11 cellular contexts compared by ENCODE assay signal in the genomic region with DNA sequence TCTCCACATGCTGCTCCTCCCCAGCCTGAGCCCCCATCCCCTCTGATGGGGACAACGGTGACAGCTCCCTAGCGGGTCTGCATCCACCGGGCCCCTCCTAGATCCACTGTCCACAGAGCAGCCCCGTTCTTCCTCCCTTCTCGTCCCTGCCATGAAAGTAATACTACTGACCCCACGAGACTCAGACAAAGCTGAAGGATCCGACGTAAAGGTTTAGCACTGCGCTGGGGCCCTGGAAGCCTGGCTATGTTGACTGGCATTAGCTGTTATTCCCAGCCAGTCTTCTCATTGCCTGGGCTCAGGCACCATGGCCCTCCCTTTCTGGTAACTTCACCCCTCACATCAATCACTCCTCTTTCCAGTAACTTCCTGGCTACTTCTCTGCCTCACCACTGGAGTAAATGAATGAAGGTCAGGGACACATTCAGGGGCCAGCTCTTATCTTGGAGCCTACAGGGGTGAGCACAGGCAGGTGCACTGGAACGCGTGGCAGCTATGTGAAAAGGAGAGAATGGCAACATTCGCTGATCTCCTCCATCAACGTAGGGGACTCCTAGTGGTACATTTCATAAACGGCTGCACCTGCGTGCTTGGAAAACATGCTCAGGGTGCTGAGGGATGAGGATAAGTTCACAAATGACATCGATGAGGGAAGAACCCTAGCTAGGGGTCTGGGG. TPM values are rescaled to one million over a fixed set of nuclear protein-coding genes. Genes with fewer than 3 reads are reported as not detected.
DNase-seq lines count a peak whose midpoint lies in the region; ATAC-seq and TF ChIP-seq lines count a peak whose summit lies in the region.
"Had no signal": no experiment of that assay in that cellular context is flagged by ENCODE, and none has a peak within 500 bp of the region (broad histone marks: within the 10 kb centered on the region; RNA-seq: fewer than 3 reads in every experiment).

No MANE protein-coding gene starts in this region.

- peaks cover 19 to 55% (median 34%) of the 10 kb centered on the region in 3 donors for H3K4me1 ChIP-seq in skeletal muscle tissue (ENCODE audit: control insufficient read depth in 3 of 3, insufficient read depth in 3 of 3, low read length in 3 of 3)
- no peaks in the 10 kb centered on the region for H3K4me1 ChIP-seq in uterus

- intact Hi-C loops in uterus (cut with DNase I; ENCODE audit: low total_unique reads): loop anchor here (2.0 kb wide), 1 partner anchor 90 kb away; no protein-coding TSS in a partner anchor

- H3K27me3 ChIP-seq in skeletal muscle tissue (ENCODE audit: control insufficient read depth in 3 of 3, insufficient read depth in 3 of 3, low read length in 3 of 3): no peaks in the 10 kb centered on the region
- H3K27me3 ChIP-seq in uterus: no peaks in the 10 kb centered on the region
- H3K27me3 ChIP-seq: sigmoid colon, upper lobe of left lung had no signal

- no peak for TF ChIP-seq POLR2A in uterus (IDR thresholded peaks at IDR 0.05)

- H3K36me3 ChIP-seq in skeletal muscle tissue (ENCODE audit: control insufficient read depth in 3 of 3, insufficient read depth in 3 of 3, low read length in 3 of 3) (peaks cover 2 to 12% (median 11%) of the 10 kb centered on the region in 3 donors), uterus (no peaks in the 10 kb centered on the region)

- H3K36me3 Mint-ChIP-seq in activated naive CD4-positive, alpha-beta T cell treated with anti-CD3 and anti-CD28 coated beads, Interleukin-2, amount 50 U/mL, for 72 hours: no peaks in the 10 kb centered on the region
- peaks cover 6% of the 10 kb centered on the region; the same call in 1 of the 2 replicates for H3K36me3 Mint-ChIP-seq in WTC11

- H3K4me1 Mint-ChIP-seq in WTC11: no peaks in the 10 kb centered on the region

- no peaks in the 10 kb centered on the region for H3K9me3 Mint-ChIP-seq in activated naive CD4-positive, alpha-beta T cell treated with anti-CD3 and anti-CD28 coated beads, Interleukin-2, amount 50 U/mL, for 72 hours
- no peaks in the 10 kb centered on the region for H3K9me3 Mint-ChIP-seq in WTC11

- H3K4me3 Mint-ChIP-seq in WTC11: no peak overlapping the region

- H3K9me3 ChIP-seq in skeletal muscle tissue (ENCODE audit: control insufficient read depth in 3 of 3, low read length in 3 of 3) (no peaks in the 10 kb centered on the region), uterus (no peaks in the 10 kb centered on the region)
- H3K9me3 ChIP-seq: sigmoid colon, upper lobe of left lung had no signal

- CTCF ChIA-PET in WTC11 (lab: Charles Lee): interaction anchor here (0.7 to 4.1 kb wide), 33 partner anchors 8 to 642 kb away, joined by 3 to 142 read pairs (median 7); partner anchors contain the start of genes CALB2 and MTSS2

- no peaks in the 10 kb centered on the region for H3K27me3 Mint-ChIP-seq in WTC11 (ENCODE audit: low read depth)

- TF ChIP-seq CTCF in WTC11 (IDR thresholded peaks at IDR 0.05): no peak
- TF ChIP-seq CTCF in uterus (IDR thresholded peaks at IDR 0.05): no peak

- peak overlapping the region; percentile 21 to 75 for H3K27ac Mint-ChIP-seq in activated naive CD4-positive, alpha-beta T cell treated with anti-CD3 and anti-CD28 coated beads, Interleukin-2, amount 50 U/mL, for 72 hours
- 0 out of 2 replicates have a peak overlapping the region, but pooled peaks have one; percentile 12 for H3K27ac Mint-ChIP-seq in WTC11

- H3K27ac ChIP-seq in skeletal muscle tissue (ENCODE audit: low read depth, low read length): peak overlapping the region; percentile 45
- no peak overlapping the region for H3K27ac ChIP-seq in uterus
- H3K27ac ChIP-seq: sigmoid colon, upper lobe of left lung had no signal

- peak overlapping the region in 2 of 3 donors; percentile 0 to 24 for H3K9ac ChIP-seq in skeletal muscle tissue (ENCODE audit: low read depth in 1 of 3, low read length in 3 of 3)

- H3K4me3 ChIP-seq in skeletal muscle tissue (ENCODE audit: low read length in 3 of 3) (no peak overlapping the region), uterus (no peak overlapping the region)
- H3K4me3 ChIP-seq: sigmoid colon, upper lobe of left lung had no signal

- POLR2A ChIA-PET in WTC11 (lab: Charles Lee): no interaction called here

- DNase-seq in activated naive CD4-positive, alpha-beta T cell treated with anti-CD3 and anti-CD28 coated beads, Interleukin-2, amount 50 U/mL, for 72 hours (ENCODE audit: low spot score in 2 of 2): no peak
- no peak for DNase-seq in activated naive CD4-positive, alpha-beta T cell treated with Interleukin-2 at 50 U/mL for 16 hours
- DNase-seq in WTC11 (ENCODE audit: low spot score) (no peak), hepatic stellate cell (ENCODE audit: low spot score) (peak; percentile 23), NCI-H146 (lab: John Stamatoyannopoulos, UW) (no peak), uterus (no peak)
- DNase-seq: NCI-H345, sigmoid colon had no signal

- no peak for ATAC-seq in activated naive CD4-positive, alpha-beta T cell treated with anti-CD3 and anti-CD28 coated beads, Interleukin-2, amount 50 U/mL, for 72 hours
- ATAC-seq in WTC11 (no peak), GM18870 (IDR thresholded peaks at IDR 0.05; ENCODE audit: unreplicated experiment) (no peak)

TF ChIP-seq in WTC11, 78 proteins besides CTCF, POLR2A, EP300 and RAD21 (continues in another document):
- TF ChIP-seq PRRX2 (CRISPR knock-in tag; IDR thresholded peaks at IDR 0.05) (no peak), PRDM15 (CRISPR knock-in tag; IDR thresholded peaks at IDR 0.05) (no peak), ATF1 (CRISPR knock-in tag; IDR thresholded peaks at IDR 0.05) (no peak), ARID4B (CRISPR knock-in tag; IDR thresholded peaks at IDR 0.05; ENCODE audit: borderline replicate concordance) (no peak), CREM (CRISPR knock-in tag; IDR thresholded peaks at IDR 0.05) (no peak), IRF2 (CRISPR knock-in tag; IDR thresholded peaks at IDR 0.05; ENCODE audit: borderline replicate concordance, low read depth) (no peak), MYBL2 (CRISPR knock-in tag; IDR thresholded peaks at IDR 0.05) (no peak)

RNA-seq across cellular contexts. Expression of gene VAC14, which starts 30.5 kb away (rescaled TPM):
- total RNA-seq in activated naive CD4-positive, alpha-beta T cell treated with anti-CD3 and anti-CD28 coated beads, Interleukin-2, amount 50 U/mL, for 72 hours: 10 to 100 TPM; 22.5 to 28.8 TPM
- total RNA-seq in WTC11 (2021) (58.0 to 60.9 TPM (median 60.1 TPM) in 3 replicates), skeletal muscle tissue (15.1 TPM), uterus (10 to 100 TPM in 3 of 4 donors, 1 to 10 TPM in 1; 4.7 to 30.6 (median 17.4) TPM)
